Comparison of ENCODE assay signal across 9 cellular contexts in the genomic region with DNA sequence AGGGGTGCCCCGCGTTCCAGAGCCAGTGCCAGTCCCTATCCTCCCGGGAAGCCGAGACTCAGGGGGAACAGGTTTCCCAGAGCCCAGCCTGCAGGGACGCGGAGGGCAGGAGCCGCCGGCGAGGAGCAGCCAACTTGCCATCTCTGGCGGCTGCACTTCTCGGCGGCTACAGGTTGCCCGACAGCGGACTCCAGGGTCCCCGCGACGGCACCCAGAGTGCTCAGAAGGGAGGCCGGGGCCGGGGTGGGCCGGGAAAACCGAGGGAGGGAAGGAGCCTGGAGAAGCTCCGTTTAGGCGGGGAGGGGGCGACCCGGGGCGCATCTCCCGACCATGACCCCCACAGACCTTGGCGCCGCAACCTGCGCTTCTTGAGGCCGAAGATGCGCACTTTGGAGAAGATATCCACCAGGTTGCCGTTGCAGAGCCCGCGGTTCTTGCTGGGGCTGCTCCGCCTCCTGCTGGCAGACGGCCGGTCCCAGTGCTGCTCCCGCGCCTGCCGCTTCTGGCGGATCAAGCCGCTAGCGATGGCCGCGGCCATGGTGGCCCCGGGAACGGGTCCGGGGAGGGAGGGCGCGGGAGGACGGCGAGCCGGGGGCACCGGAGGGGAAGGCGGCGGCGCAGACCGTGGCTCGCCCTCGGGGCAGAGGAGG.
DNase-seq lines count a peak whose midpoint lies in the region; ATAC-seq and TF ChIP-seq lines count a peak whose summit lies in the region.
"Had no signal": no experiment of that assay in that cellular context is flagged by ENCODE, and none has a peak within 500 bp of the region (broad histone marks: within the 10 kb centered on the region; RNA-seq: fewer than 3 reads in every experiment).

No MANE protein-coding gene starts in this region.

- TF ChIP-seq CTCF in BJ (IDR thresholded peaks at IDR 0.05; ENCODE audit: insufficient read depth, low read depth, low read length) (peak; percentile 21; the same call in 1 of the 2 replicates), endodermal cell (conservative IDR thresholded peaks at IDR 0.05) (peak; percentile 79)

- H3K4me1 Mint-ChIP-seq in endodermal cell, result no peaks in the 10 kb centered on the region
- H3K4me1 Mint-ChIP-seq in natural killer cell treated with Interleukin-12 subunit alpha and Interleukin-12 subunit beta and Interleukin-15 and Interleukin-18, amount 100 ng/mL, for 72 hours (ENCODE audit: low read depth in 2 of 2), result no peaks in the 10 kb centered on the region
- H3K4me1 Mint-ChIP-seq in naive thymus-derived CD4-positive, alpha-beta T cell, result peaks cover 0 to 2% (median 0%) of the 10 kb centered on the region in 7 donors

- intact Hi-C loops in naive thymus-derived CD4-positive, alpha-beta T cell (cut with micrococcal nuclease), result no loop called here

- H3K23ac ChIP-seq in mesendoderm (ENCODE audit: low read length), result no peak overlapping the region

- no peak overlapping the region for H2BK15ac ChIP-seq in mesendoderm (replicated peaks; ENCODE audit: low read depth)

- H3K36me3 ChIP-seq in BJ (ENCODE audit: control insufficient read depth, insufficient read depth, low read length), result no peaks in the 10 kb centered on the region
- H3K36me3 ChIP-seq in MG63, result no peaks in the 10 kb centered on the region
- no peaks in the 10 kb centered on the region for H3K36me3 ChIP-seq in endodermal cell (ENCODE audit: control insufficient read depth, insufficient read depth, low read length)
- H3K36me3 ChIP-seq in mesendoderm (ENCODE audit: control insufficient read depth, insufficient read depth, low read length), result no peaks in the 10 kb centered on the region
- H3K36me3 ChIP-seq in naive thymus-derived CD4-positive, alpha-beta T cell (ENCODE audit: control insufficient read depth in 2 of 3, insufficient read depth in 3 of 3, low read length in 3 of 3), result no peaks in the 10 kb centered on the region

- H3K9me3 Mint-ChIP-seq in endodermal cell, result no peaks in the 10 kb centered on the region
- no peaks in the 10 kb centered on the region for H3K9me3 Mint-ChIP-seq in natural killer cell treated with Interleukin-12 subunit alpha and Interleukin-12 subunit beta and Interleukin-15 and Interleukin-18, amount 100 ng/mL, for 72 hours
- H3K9me3 Mint-ChIP-seq in naive thymus-derived CD4-positive, alpha-beta T cell, result peaks cover 0 to 6% (median 0%) of the 10 kb centered on the region in 11 donors
- H3K9me3 Mint-ChIP-seq: T-cell had no signal

- H2AK5ac ChIP-seq in mesendoderm (ENCODE audit: low read length), result no peak overlapping the region

- no peak overlapping the region for H2BK5ac ChIP-seq in mesendoderm (ENCODE audit: low read length)

- H3K4ac ChIP-seq in mesendoderm (ENCODE audit: low read depth, low read length), result no peak overlapping the region

- H3K9me3 ChIP-seq in MG63 (no peaks in the 10 kb centered on the region), endodermal cell (ENCODE audit: control insufficient read depth, low read length) (no peaks in the 10 kb centered on the region)
- no peaks in the 10 kb centered on the region for H3K9me3 ChIP-seq in naive thymus-derived CD4-positive, alpha-beta T cell (ENCODE audit: control insufficient read depth in 2 of 3, low read length in 3 of 3)

- H2BK120ac ChIP-seq in mesendoderm (ENCODE audit: low read depth, low read length), result no peak overlapping the region

- CTCF ChIA-PET in BJ (lab: Yijun Ruan, JAX), result no interaction called here
- CTCF ChIA-PET in naive thymus-derived CD4-positive, alpha-beta T cell (lab: Charles Lee), result no interaction called here

- H3K4me3 Mint-ChIP-seq in endodermal cell, result peak overlapping the region; percentile 38
- no peak overlapping the region for H3K4me3 Mint-ChIP-seq in natural killer cell treated with Interleukin-12 subunit alpha and Interleukin-12 subunit beta and Interleukin-15 and Interleukin-18, amount 100 ng/mL, for 72 hours
- H3K4me3 Mint-ChIP-seq in naive thymus-derived CD4-positive, alpha-beta T cell, result no peak overlapping the region
- H3K4me3 Mint-ChIP-seq: T-cell had no signal

- no peaks in the 10 kb centered on the region for H3K79me2 ChIP-seq in mesendoderm (ENCODE audit: control insufficient read depth, insufficient read depth, low read length)

- H3K4me2 ChIP-seq in mesendoderm (ENCODE audit: low read length), result peak overlapping the region; percentile 48

- H3K27me3 Mint-ChIP-seq in endodermal cell (ENCODE audit: insufficient read depth), result peaks cover 76% of the 10 kb centered on the region
- peaks cover 35 to 38% of the 10 kb centered on the region in 2 donors for H3K27me3 Mint-ChIP-seq in natural killer cell treated with Interleukin-12 subunit alpha and Interleukin-12 subunit beta and Interleukin-15 and Interleukin-18, amount 100 ng/mL, for 72 hours
- peaks cover 53 to 75% (median 60%) of the 10 kb centered on the region in 5 donors for H3K27me3 Mint-ChIP-seq in naive thymus-derived CD4-positive, alpha-beta T cell

- H3K56ac ChIP-seq in mesendoderm (ENCODE audit: low read length), result peak overlapping the region; percentile 56

- H3K18ac ChIP-seq in mesendoderm (ENCODE audit: low read length), result no peak overlapping the region

- 0 to 2% methylated on average over 14 to 59 of the region's 61 CpGs for WGBS in endodermal cell (ENCODE audit: insufficient coverage in 1 of 2, insufficient read length in 1 of 2), 2 experiments
- no CpG with 5 or more reads among the region's 61 CpGs for WGBS in mesendoderm (ENCODE audit: extremely low coverage, insufficient coverage, low lambda C conversion rate)

- H3K4me1 ChIP-seq in endodermal cell (ENCODE audit: control insufficient read depth, insufficient read depth, low read length) (no peaks in the 10 kb centered on the region), mesendoderm (ENCODE audit: control insufficient read depth, low read depth, low read length) (no peaks in the 10 kb centered on the region)
- no peaks in the 10 kb centered on the region for H3K4me1 ChIP-seq in naive thymus-derived CD4-positive, alpha-beta T cell (ENCODE audit: control insufficient read depth in 2 of 2, insufficient read depth in 2 of 2, low read length in 2 of 2)

- no peaks in the 10 kb centered on the region for H3K36me3 Mint-ChIP-seq in endodermal cell (ENCODE audit: low read depth)
- H3K36me3 Mint-ChIP-seq in natural killer cell treated with Interleukin-12 subunit alpha and Interleukin-12 subunit beta and Interleukin-15 and Interleukin-18, amount 100 ng/mL, for 72 hours, result no peaks in the 10 kb centered on the region
- no peaks in the 10 kb centered on the region for H3K36me3 Mint-ChIP-seq in naive thymus-derived CD4-positive, alpha-beta T cell
- H3K36me3 Mint-ChIP-seq: T-cell had no signal

- no peak overlapping the region for H3K27ac Mint-ChIP-seq in endodermal cell
- H3K27ac Mint-ChIP-seq in natural killer cell treated with Interleukin-12 subunit alpha and Interleukin-12 subunit beta and Interleukin-15 and Interleukin-18, amount 100 ng/mL, for 72 hours, result no peak overlapping the region
- H3K27ac Mint-ChIP-seq in naive thymus-derived CD4-positive, alpha-beta T cell, result no peak overlapping the region
- H3K27ac Mint-ChIP-seq: T-cell had no signal

- H3K27me3 ChIP-seq in BJ (ENCODE audit: control insufficient read depth, insufficient read depth, low read length) (peaks cover 20% of the 10 kb centered on the region), MG63 (peaks cover 68% of the 10 kb centered on the region), endodermal cell (ENCODE audit: control insufficient read depth, insufficient read depth, low read length, poor library complexity, severe bottlenecking) (peaks cover 86% of the 10 kb centered on the region), mesendoderm (ENCODE audit: insufficient read depth, low read length, poor library complexity) (peaks cover 19% of the 10 kb centered on the region)
- H3K27me3 ChIP-seq in naive thymus-derived CD4-positive, alpha-beta T cell (ENCODE audit: control insufficient read depth in 2 of 2, insufficient read depth in 2 of 2, low read length in 2 of 2), result peaks cover 0 to 8% of the 10 kb centered on the region in 2 donors

- H3K27ac ChIP-seq in endodermal cell (ENCODE audit: low read depth, low read length), result no peak overlapping the region
- no peak overlapping the region for H3K27ac ChIP-seq in mesendoderm (ENCODE audit: low read depth, low read length)
- H3K27ac ChIP-seq in naive thymus-derived CD4-positive, alpha-beta T cell (ENCODE audit: low read depth, low read length), result no peak overlapping the region

- H3K79me1 ChIP-seq in mesendoderm (ENCODE audit: low read length), result no peaks in the 10 kb centered on the region

- POLR2A ChIA-PET in BJ (lab: Charles Lee), result no interaction called here
- POLR2A ChIA-PET in naive thymus-derived CD4-positive, alpha-beta T cell (lab: Charles Lee), result no interaction called here

- H3K9ac ChIP-seq in endodermal cell (ENCODE audit: extremely low read depth, low read length, poor library complexity, severe bottlenecking), result no peak overlapping the region
- no peak overlapping the region for H3K9ac ChIP-seq in mesendoderm (ENCODE audit: low read length)

- no peak for ATAC-seq in natural killer cell treated with Interleukin-12 subunit alpha and Interleukin-12 subunit beta and Interleukin-15 and Interleukin-18, amount 100 ng/mL, for 72 hours
- no peak for ATAC-seq in GM21526 (IDR thresholded peaks at IDR 0.05; ENCODE audit: low FRiP score, unreplicated experiment)
- ATAC-seq in naive thymus-derived CD4-positive, alpha-beta T cell, result no peak
- ATAC-seq: T-cell had no signal

- DNase-seq in BJ (ENCODE audit: low read depth), result no peak
- peak; percentile 41 for DNase-seq in MG63
- DNase-seq in endodermal cell, result peak; percentile 91
- peak; percentile 74 for DNase-seq in mesendoderm
- DNase-seq in natural killer cell treated with Interleukin-12 subunit alpha and Interleukin-12 subunit beta and Interleukin-15 and Interleukin-18, amount 100 ng/mL, for 72 hours (ENCODE audit: low spot score), result no peak
- DNase-seq in naive thymus-derived CD4-positive, alpha-beta T cell, result no peak
- no peak for DNase-seq in activated CD8-positive, alpha-beta memory T cell treated with anti-CD3 and anti-CD28 coated beads, Interleukin-2, amount 50 U/mL, for 4 hours
- DNase-seq: T-cell had no signal

- H4K5ac ChIP-seq in mesendoderm (ENCODE audit: low read length), result no peak overlapping the region

- H3K4me3 ChIP-seq in BJ (ENCODE audit: low read depth, low read length) (no peak overlapping the region), MG63 (no peak overlapping the region), endodermal cell (ENCODE audit: low read length) (peak overlapping the region; percentile 68), mesendoderm (ENCODE audit: low read length) (no peak overlapping the region)
- H3K4me3 ChIP-seq in naive thymus-derived CD4-positive, alpha-beta T cell (ENCODE audit: low read length), result no peak overlapping the region

- H4K8ac ChIP-seq in mesendoderm (ENCODE audit: low read depth, low read length), result no peak overlapping the region

Comparison
In these comparisons a context has a peak if more than half of its experiments do, and no peak if none do; other contexts are left out.
1. DNase-seq: peak in MG63 (single experiment), endodermal cell (single experiment) and mesendoderm (single experiment); none in BJ (single experiment), natural killer cell treated with Interleukin-12 subunit alpha and Interleukin-12 subunit beta and Interleukin-15 and Interleukin-18, amount 100 ng/mL, for 72 hours (single experiment), naive thymus-derived CD4-positive, alpha-beta T cell (0 of 9) and activated CD8-positive, alpha-beta memory T cell treated with anti-CD3 and anti-CD28 coated beads, Interleukin-2, amount 50 U/mL, for 4 hours (single experiment).